ENCODE assay signal across 24 cellular contexts in the genomic region with DNA sequence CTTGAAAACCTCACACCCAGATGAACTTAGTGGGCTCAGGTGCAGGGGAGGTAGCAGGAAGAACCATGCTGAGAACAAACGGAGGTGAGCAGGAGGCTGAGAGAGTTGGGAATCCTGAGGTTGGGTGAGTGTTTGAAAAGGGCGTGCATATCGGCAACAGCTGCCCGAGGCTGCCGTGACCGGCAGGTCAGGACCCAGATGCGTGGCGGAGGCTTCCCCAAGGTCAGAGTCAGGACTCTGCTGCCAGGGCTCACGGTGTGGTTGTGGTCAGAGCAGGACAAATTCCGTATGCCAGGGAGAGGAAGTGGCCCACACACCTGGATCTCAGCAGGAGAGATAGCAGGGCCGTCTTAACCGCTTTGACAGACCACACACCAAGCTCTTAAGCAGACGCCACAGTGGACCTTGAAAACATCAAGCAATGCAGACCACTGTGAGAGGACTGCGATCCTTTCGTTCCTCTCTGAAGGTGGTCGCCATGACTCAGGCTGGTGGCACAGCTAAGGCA. TPM values are rescaled to one million over a fixed set of nuclear protein-coding genes. Genes with fewer than 3 reads are reported as not detected.
DNase-seq lines count a peak whose midpoint lies in the region; ATAC-seq and TF ChIP-seq lines count a peak whose summit lies in the region.
"Had no signal": no experiment of that assay in that cellular context is flagged by ENCODE, and none has a peak within 500 bp of the region (broad histone marks: within the 10 kb centered on the region; RNA-seq: fewer than 3 reads in every experiment).

No MANE protein-coding gene starts in this region.

- POLR2A ChIA-PET in A673 (lab: Charles Lee; ENCODE audit: low non-redundant PET), result no interaction called here

- no peak for TF ChIP-seq POLR2A in ovary (IDR thresholded peaks at IDR 0.05)

- ATAC-seq in mucosa of descending colon (no peak), GM19035 (IDR thresholded peaks at IDR 0.05; ENCODE audit: unreplicated experiment) (no peak)
- ATAC-seq: gastrocnemius medialis; naive thymus-derived CD4-positive, alpha-beta T cell; Panc1 had no signal

- no peak for DNase-seq in chondrocyte (ENCODE audit: low spot score)
- peak; percentile 45 for DNase-seq in iPS-NIHi11 (ENCODE audit: low spot score)
- peak in 4 of 5 donors; percentile 26 to 73 (median 42) for DNase-seq in ovary
- DNase-seq in GF-D8 (lab: John Stamatoyannopoulos, UW), result no peak
- no peak for DNase-seq in mucosa of descending colon
- DNase-seq in A673 (ENCODE audit: low spot score), result no peak
- DNase-seq: activated CD4-positive, alpha-beta memory T cell treated with anti-CD3 and anti-CD28 coated beads for 36 hours; activated gamma-delta T cell treated with Interleukin-2 at 50 U/mL for 16 hours; activated T-cell treated with anti-CD3 and anti-CD28 coated beads for 4 hours; amniotic stem cell; caudate nucleus; CD4-positive, CD25-positive, alpha-beta regulatory T cell; dorsolateral prefrontal cortex; gastrocnemius medialis; Kasumi-1; naive thymus-derived CD4-positive, alpha-beta T cell; NCI-H1930; stimulated activated CD4-positive, alpha-beta T cell treated with anti-CD3 and anti-CD28 coated beads, Interleukin-2, amount 100 ng/mL, for 24 hours; stimulated activated naive CD4-positive, alpha-beta T cell had no signal

- intact Hi-C loops in ovary (cut with DNase I), result no loop called here
- intact Hi-C loops in mucosa of descending colon (cut with DNase I, micrococcal nuclease), result no loop called here
- intact Hi-C loops in A673 (cut with micrococcal nuclease; ENCODE audit: unreplicated experiment), result no loop called here

- H3K4me1 Mint-ChIP-seq in chondrocyte (ENCODE audit: low read depth), result peaks cover 55% of the 10 kb centered on the region

- no peak for TF ChIP-seq CTCF in chondrocyte (IDR thresholded peaks at IDR 0.05)
- no peak for TF ChIP-seq CTCF in ovary (IDR thresholded peaks at IDR 0.05)
- no peak for TF ChIP-seq CTCF in mucosa of descending colon (IDR thresholded peaks at IDR 0.05)
- no peak for TF ChIP-seq CTCF in A673 (conservative IDR thresholded peaks at IDR 0.05; ENCODE audit: low read depth, low read length)

- H3K27ac ChIP-seq in HUES48 (ENCODE audit: low read depth, low read length) (peak overlapping the region; percentile 87), ovary (no peak overlapping the region), A673 (ENCODE audit: low read depth, low read length, poor library complexity, severe bottlenecking) (no peak overlapping the region)
- H3K27ac ChIP-seq: dorsolateral prefrontal cortex, gastrocnemius medialis had no signal

- H3K27me3 Mint-ChIP-seq in chondrocyte (ENCODE audit: low read depth), result no peaks in the 10 kb centered on the region

- H3K36me3 ChIP-seq in HUES48 (ENCODE audit: control insufficient read depth, insufficient read depth, low read length) (no peaks in the 10 kb centered on the region), ovary (no peaks in the 10 kb centered on the region), mucosa of descending colon (ENCODE audit: low read depth) (no peaks in the 10 kb centered on the region), A673 (ENCODE audit: insufficient read depth, low read length, poor library complexity, severe bottlenecking) (no peaks in the 10 kb centered on the region)
- H3K36me3 ChIP-seq: gastrocnemius medialis, HAP-1 had no signal

- no TSS peak for BruUV-seq in A673 (replicated peaks; lab: Mats Ljungman, UMichigan)

- no peaks in the 10 kb centered on the region for H3K9me3 Mint-ChIP-seq in chondrocyte (ENCODE audit: low read depth)
- H3K9me3 Mint-ChIP-seq: activated CD4-positive, alpha-beta memory T cell treated with anti-CD3 and anti-CD28 coated beads for 36 hours had no signal

- CTCF ChIA-PET in A673 (lab: Charles Lee), result no interaction called here

- H3K4me3 ChIP-seq in HUES48 (ENCODE audit: low read depth, low read length) (peak overlapping the region; percentile 30), ovary (no peak overlapping the region), mucosa of descending colon (no peak overlapping the region), A673 (ENCODE audit: low read depth, low read length, poor library complexity, severe bottlenecking) (no peak overlapping the region)
- H3K4me3 ChIP-seq: dorsolateral prefrontal cortex, gastrocnemius medialis, HAP-1 had no signal

- H3K4me1 ChIP-seq in HUES48 (ENCODE audit: control insufficient read depth, insufficient read depth, low read length), result peaks cover 69% of the 10 kb centered on the region
- H3K4me1 ChIP-seq in ovary (ENCODE audit: insufficient read depth), result peaks cover 19% of the 10 kb centered on the region
- no peaks in the 10 kb centered on the region for H3K4me1 ChIP-seq in mucosa of descending colon (ENCODE audit: low read depth)
- H3K4me1 ChIP-seq in A673 (ENCODE audit: insufficient read depth, low read length, poor library complexity, severe bottlenecking), result no peaks in the 10 kb centered on the region
- H3K4me1 ChIP-seq: gastrocnemius medialis, HAP-1 had no signal

- H3K4me3 Mint-ChIP-seq in chondrocyte (ENCODE audit: unreplicated experiment), result no peak overlapping the region
- H3K4me3 Mint-ChIP-seq: activated CD4-positive, alpha-beta memory T cell treated with anti-CD3 and anti-CD28 coated beads for 36 hours; CD4-positive, CD25-positive, alpha-beta regulatory T cell had no signal

- H3K9me3 ChIP-seq in HUES48 (ENCODE audit: control insufficient read depth, insufficient read depth, low read length), result no peaks in the 10 kb centered on the region
- H3K9me3 ChIP-seq in ovary, result no peaks in the 10 kb centered on the region
- H3K9me3 ChIP-seq in mucosa of descending colon, result no peaks in the 10 kb centered on the region
- no peaks in the 10 kb centered on the region for H3K9me3 ChIP-seq in A673 (ENCODE audit: low read depth, low read length, poor library complexity, severe bottlenecking)
- H3K9me3 ChIP-seq: gastrocnemius medialis, HAP-1 had no signal

- peak overlapping the region; percentile 47 for H3K9ac ChIP-seq in HUES48 (ENCODE audit: low read depth, low read length)

- H3K27ac Mint-ChIP-seq in chondrocyte (ENCODE audit: unreplicated experiment), result peak overlapping the region; percentile 30
- H3K27ac Mint-ChIP-seq: activated CD4-positive, alpha-beta memory T cell treated with anti-CD3 and anti-CD28 coated beads for 36 hours had no signal

- H3K27me3 ChIP-seq in HUES48 (ENCODE audit: control insufficient read depth, insufficient read depth, low read length), result no peaks in the 10 kb centered on the region
- no peaks in the 10 kb centered on the region for H3K27me3 ChIP-seq in ovary
- H3K27me3 ChIP-seq in A673 (replicated peaks; ENCODE audit: insufficient read depth, low read depth, low read length, poor library complexity), result peaks cover 48% of the 10 kb centered on the region
- H3K27me3 ChIP-seq: gastrocnemius medialis had no signal

- peaks cover 2% of the 10 kb centered on the region for H3K36me3 Mint-ChIP-seq in chondrocyte (ENCODE audit: low read depth)
- H3K36me3 Mint-ChIP-seq: activated CD4-positive, alpha-beta memory T cell treated with anti-CD3 and anti-CD28 coated beads for 36 hours; CD4-positive, CD25-positive, alpha-beta regulatory T cell; naive thymus-derived CD4-positive, alpha-beta T cell had no signal

- 12 to 30% (median 14%) methylated on average over 16 of the region's 16 CpGs for WGBS in ovary, 3 donors

- no peak for TF ChIP-seq EP300 in ovary (IDR thresholded peaks at IDR 0.05)

RNA-seq across cellular contexts. Expression of gene ADAMTS16, which starts 43.1 kb away (rescaled TPM):
- total RNA-seq in chondrocyte (6.5 to 12.8 TPM (median 12.5 TPM) in 3 replicates), ovary (10 to 100 TPM in 3 of 7 donors, 1 to 10 TPM in 4; 7.4 to 32.7 (median 9.6) TPM), mucosa of descending colon (under 1 TPM; 0.10 to 0.35 (median 0.26) TPM), A673 (2021) (0.28 and 0.35 TPM in 2 replicates)
- 10 to 100 TPM; 14.4 to 16.9 TPM for polyA plus RNA-seq in ovary
- total RNA-seq: activated CD4-positive, alpha-beta memory T cell treated with anti-CD3 and anti-CD28 coated beads for 36 hours; CD4-positive, CD25-positive, alpha-beta regulatory T cell; gastrocnemius medialis; naive thymus-derived CD4-positive, alpha-beta T cell; T-helper 2 cell treated with Interferon-gamma antibody and Interleukin-4, amounts not matched to agents 100 ng/mL and 5 ng/mL, for 36 hours had no signal
- polyA plus RNA-seq: CD4-positive, CD25-positive, alpha-beta regulatory T cell; naive thymus-derived CD4-positive, alpha-beta T cell had no signal

Comparison
In these comparisons a context has a peak if more than half of its experiments do, and no peak if none do; other contexts are left out.
1. DNase-seq: peak in iPS-NIHi11 (single experiment) and ovary (4 of 5); none in chondrocyte (single experiment), GF-D8 (single experiment), mucosa of descending colon (0 of 3) and A673 (single experiment).